Comparison of ENCODE assay signal across 8 cellular contexts in genomic region chr1:11681071-11681771, GRCh38. TPM values are rescaled to one million over a fixed set of nuclear protein-coding genes. Genes with fewer than 3 reads are reported as not detected.
DNase-seq lines count a peak whose midpoint lies in the region; ATAC-seq and TF ChIP-seq lines count a peak whose summit lies in the region.

Gene MAD2L2 (minus strand): TSS chr1:11681148. CDS start chr1:11680601, 547 bp downstream.

- H3K9me3 ChIP-seq in spleen, result no peaks in the 10 kb centered on the region

- peak; percentile 70 for ATAC-seq in GM18505 (IDR thresholded peaks at IDR 0.05; ENCODE audit: unreplicated experiment)
- peak; percentile 89 for ATAC-seq in HG02970 (IDR thresholded peaks at IDR 0.05; ENCODE audit: low FRiP score, unreplicated experiment)
- ATAC-seq in activated B cell treated with CpG ODN at 0.5 μM for 24 hours (ENCODE audit: low read depth), result peak; percentile 90

- peaks cover 4 to 44% (median 27%) of the 10 kb centered on the region in 6 donors for H3K4me1 ChIP-seq in spleen

- peaks cover 2% of the 10 kb centered on the region for H3K36me3 Mint-ChIP-seq in activated B cell treated with CpG ODN at 0.5 μM for 24 hours (ENCODE audit: low read depth)

- POLR2A ChIA-PET in activated B cell treated with CpG ODN at 0.5 μM for 24 hours (lab: Charles Lee), result interaction anchor here (0.5 to 4.5 kb wide), 13 partner anchors 10 to 419 kb away, joined by 3 to 38 read pairs (median 3); partner anchors contain the start of genes DRAXIN and FBXO6

- TF ChIP-seq POLR2A in GM18505 (IDR thresholded peaks at IDR 0.05; ENCODE audit: borderline replicate concordance, extremely low read depth, insufficient read depth, insufficient read length) (peak; percentile 75), spleen (IDR thresholded peaks at IDR 0.05) (no peak)

- intact Hi-C loops in activated B cell treated with CpG ODN at 0.5 μM for 24 hours (cut with micrococcal nuclease), result loop anchor here (1.0 to 2.0 kb wide), 6 partner anchors 17 to 408 kb away; partner anchors contain the start of genes AGTRAP, FBXO2, FBXO44 and FBXO6
- intact Hi-C loops in spleen (cut with DNase I; ENCODE audit: low total_unique reads), result no loop called here

- H3K4me3 Mint-ChIP-seq in activated B cell treated with CpG ODN at 0.5 μM for 24 hours, result peak within 1 kb of the TSS; percentile 92

- no peaks in the 10 kb centered on the region for H3K27me3 Mint-ChIP-seq in activated B cell treated with CpG ODN at 0.5 μM for 24 hours

- CTCF ChIA-PET in activated B cell treated with CpG ODN at 0.5 μM for 24 hours (lab: Charles Lee), result interaction anchor here (1.0 to 2.8 kb wide), 3 partner anchors 17 to 38 kb away, joined by 3 to 12 read pairs (median 11); partner anchors contain the start of gene FBXO6

- no peak for TF ChIP-seq CTCF in 22Rv1 (IDR thresholded peaks at IDR 0.05)
- TF ChIP-seq CTCF in activated B cell treated with CpG ODN at 0.5 μM for 24 hours (IDR thresholded peaks at IDR 0.05), result no peak
- no peak for TF ChIP-seq CTCF in cardiac fibroblast (IDR thresholded peaks at IDR 0.05; ENCODE audit: low read depth, low read length)
- TF ChIP-seq CTCF in spleen (IDR thresholded peaks at IDR 0.05 in 8 of 11, conservative IDR thresholded peaks at IDR 0.05 in 3 of 11), result peak in 2 of 11 experiments; percentile 7 to 31

- peak within 1 kb of the TSS; percentile 89 to 97 for H3K4me3 ChIP-seq in cardiac fibroblast (replicated peaks in 1 of 2; ENCODE audit: low read depth in 2 of 2, low read length in 2 of 2)
- peak within 1 kb of the TSS; percentile 71 to 98 (median 82) for H3K4me3 ChIP-seq in spleen

- peaks cover 0 to 31% (median 0%) of the 10 kb centered on the region in 7 donors for H3K27me3 ChIP-seq in spleen (replicated peaks in 1 of 7)

- peak within 1 kb of the TSS; percentile 80 for H3K27ac ChIP-seq in 22Rv1
- peak within 1 kb of the TSS; percentile 83 to 92 (median 88) for H3K27ac ChIP-seq in spleen

- H3K9me3 Mint-ChIP-seq in activated B cell treated with CpG ODN at 0.5 μM for 24 hours, result no peaks in the 10 kb centered on the region

- peak; percentile 83 for DNase-seq in NCI-H2171 (lab: John Stamatoyannopoulos, UW)
- peak; percentile 93 for DNase-seq in activated B cell treated with CpG ODN at 0.5 μM for 24 hours
- peak; percentile 74 to 83 for DNase-seq in cardiac fibroblast (ENCODE audit: low read depth in 2 of 2)
- DNase-seq in iris pigment epithelial cell (ENCODE audit: low read depth), result peak; percentile 77
- DNase-seq in spleen, result peak; percentile 97

- H3K36me3 ChIP-seq in spleen, result peaks cover 0 to 16% (median 9%) of the 10 kb centered on the region in 6 donors

- peak within 1 kb of the TSS; percentile 88 for H3K27ac Mint-ChIP-seq in activated B cell treated with CpG ODN at 0.5 μM for 24 hours

- WGBS in spleen, 5 donors, result 0 to 1% (median 1%) methylated on average over 46 to 71 of the region's 71 CpGs

- peaks cover 22% of the 10 kb centered on the region for H3K4me1 Mint-ChIP-seq in activated B cell treated with CpG ODN at 0.5 μM for 24 hours

RNA-seq across cellular contexts. Expression of gene MAD2L2, which starts in this region (rescaled TPM):
- total RNA-seq in activated B cell treated with CpG ODN at 0.5 μM for 24 hours (34.4 and 34.9 TPM in 2 replicates), spleen (10 to 100 TPM; 22.7 to 41.0 (median 29.8) TPM)
- polyA plus RNA-seq in spleen, result 10 to 100 TPM; 30.8 to 42.1 (median 37.2) TPM

Comparison
In these comparisons a context has a peak if more than half of its experiments do, and no peak if none do; other contexts are left out.
1. Peak in every context shown above with its lines: DNase-seq, ATAC-seq, H3K4me3 ChIP-seq and H3K27ac ChIP-seq.